26 cellular contexts compared by ENCODE assay signal in the genomic region with DNA sequence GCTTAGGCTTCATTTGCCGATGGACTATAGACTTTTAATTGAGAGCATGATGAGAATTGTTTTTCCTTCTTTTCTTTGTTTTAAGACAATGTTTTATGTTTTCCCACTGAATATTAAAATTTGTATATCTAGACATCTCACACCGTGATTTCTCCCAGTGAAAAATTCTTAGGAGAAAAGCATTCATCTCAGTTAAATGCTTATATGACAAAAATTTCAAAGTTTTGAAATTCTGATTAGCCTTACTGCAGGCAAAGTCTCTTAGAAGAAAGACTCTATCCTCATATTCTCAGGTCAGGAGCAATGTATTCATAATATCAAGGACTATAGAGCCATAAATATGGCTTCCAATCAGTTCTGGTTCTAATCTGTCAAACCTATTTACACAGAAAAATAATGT.
"Had no signal": no experiment of that assay in that cellular context is flagged by ENCODE, and none has a peak within 500 bp of the region (broad histone marks: within the 10 kb centered on the region; RNA-seq: fewer than 3 reads in every experiment).

No MANE protein-coding gene starts in this region.

- ATAC-seq: stimulated activated effector memory CD8-positive, alpha-beta T cell treated with anti-CD3 and anti-CD28 coated beads, Interleukin-12 subunit alpha, Interleukin-12 subunit beta, amount 100 ng/mL, for 72 hours; stimulated activated memory B cell treated with anti-CD40 and anti-IgM and Interleukin-4, amounts not matched to agents 10 μg/mL and 1 μg/mL and 100 μg/mL, for 72 hours; stimulated activated naive B cell treated with anti-CD40 and anti-IgM and Interleukin-4, amounts not matched to agents 10 μg/mL and 1 μg/mL and 100 μg/mL, for 72 hours; stimulated activated naive CD8-positive, alpha-beta T cell treated with anti-CD3 and anti-CD28 coated beads, Interleukin-15, amount 100 ng/mL, for 72 hours; stimulated activated naive CD8-positive, alpha-beta T cell treated with anti-CD3 and anti-CD28 coated beads, Interleukin-15, Interleukin-2, amounts not matched to agents 100 U/mL and 50 U/mL, for 24 hours; upper lobe of right lung had no signal

- H3K27me3 ChIP-seq: stomach, suprapubic skin, testis, thyroid gland, tibial artery, tibial nerve, transverse colon, upper lobe of left lung, upper lobe of right lung, uterus, vagina had no signal

- H3K36me3 ChIP-seq: stomach, suprapubic skin, thoracic aorta, thyroid gland, tibial artery, tibial nerve, transverse colon, upper lobe of left lung, upper lobe of right lung, uterus, vagina had no signal

- H3K9me3 ChIP-seq: suprapubic skin, testis, thoracic aorta, thyroid gland, tibial artery, tibial nerve, transverse colon, upper lobe of left lung, upper lobe of right lung, uterus, vagina had no signal

- H3K27ac ChIP-seq: stomach, suprapubic skin, testis, thoracic aorta, thyroid gland, tibial artery, tibial nerve, transverse colon, upper lobe of left lung, upper lobe of right lung, uterus, vagina had no signal

- FAIRE-seq: urothelium cell line had no signal

- H3K4me3 ChIP-seq: stomach, suprapubic skin, testis, thoracic aorta, thyroid gland, tibial artery, tibial nerve, transverse colon, upper lobe of left lung, upper lobe of right lung, uterus, vagina had no signal

- H3K4me1 ChIP-seq: stomach, suprapubic skin, testis, thyroid gland, tibial artery, tibial nerve, transverse colon, upper lobe of left lung, upper lobe of right lung, uterus, vagina had no signal

- DNase-seq: stimulated activated CD4-positive, alpha-beta T cell treated with anti-CD3 and anti-CD28 coated beads, Interleukin-2, amount 100 ng/mL, for 48 hours; stimulated activated CD4-positive, alpha-beta T cell treated with anti-CD3 and anti-CD28 coated beads, Interleukin-4, amount 100 ng/mL, for 1 hour; stimulated activated CD4-positive, alpha-beta T cell treated with anti-CD3 and anti-CD28 coated beads, Interleukin-4, amount 100 ng/mL, for 24 hours; stimulated activated CD4-positive, alpha-beta T cell treated with anti-CD3 and anti-CD28 coated beads, Interleukin-4, amount 100 ng/mL, for 4 hours; stimulated activated CD8-positive, alpha-beta memory T cell treated with anti-CD3 and anti-CD28 coated beads, Interleukin-4, amount 100 ng/mL, for 48 hours; stimulated activated naive B cell treated with anti-CD40 and anti-IgM and Interleukin-4, amounts not matched to agents 10 μg/mL and 1 μg/mL and 100 μg/mL, for 72 hours; stimulated activated naive CD4-positive, alpha-beta T cell; stimulated activated naive CD4-positive, alpha-beta T cell treated with Interleukin-2 at 50 U/mL for 16 hours; stimulated activated naive CD8-positive, alpha-beta T cell treated with anti-CD3 and anti-CD28 coated beads, Interleukin-15, amount 100 ng/mL, for 72 hours; stimulated activated naive CD8-positive, alpha-beta T cell treated with anti-CD3 and anti-CD28 coated beads, Interleukin-15, Interleukin-2, amounts not matched to agents 100 U/mL and 50 U/mL, for 24 hours; stomach; substantia nigra; testis; thyroid gland; tibial artery; transverse colon; upper lobe of left lung; upper lobe of right lung; uterus had no signal
